ENCODE assay signal across 24 cellular contexts in genomic region chr17:37422971-37423625, GRCh38. TPM values are rescaled to one million over a fixed set of nuclear protein-coding genes. Genes with fewer than 3 reads are reported as not detected.
DNase-seq lines count a peak whose midpoint lies in the region; ATAC-seq and TF ChIP-seq lines count a peak whose summit lies in the region.
"Had no signal": no experiment of that assay in that cellular context is flagged by ENCODE, and none has a peak within 500 bp of the region (broad histone marks: within the 10 kb centered on the region; RNA-seq: fewer than 3 reads in every experiment).

No MANE protein-coding gene starts in this region.

- no peaks in the 10 kb centered on the region for H3K9me3 Mint-ChIP-seq in activated T-cell treated with anti-CD3 and anti-CD28 coated beads, Interleukin-2, amount 50 U/mL, for 72 hours
- H3K9me3 Mint-ChIP-seq in activated T-cell treated with anti-CD3 and anti-CD28 coated beads, Interleukin-2, amount 50 U/mL, for 24 hours = no peaks in the 10 kb centered on the region
- H3K9me3 Mint-ChIP-seq in endodermal cell = no peaks in the 10 kb centered on the region
- H3K9me3 Mint-ChIP-seq: CD4-positive, CD25-positive, alpha-beta regulatory T cell; H9 had no signal

- WGBS in endodermal cell (ENCODE audit: insufficient coverage in 1 of 2, insufficient read length in 1 of 2), 2 experiments = 66 to 94% methylated on average over 2 to 4 of the region's 4 CpGs

- no peaks in the 10 kb centered on the region for H3K9me3 ChIP-seq in HEK293 (ENCODE audit: control insufficient read depth, insufficient read depth, low read depth, low read length)
- H3K9me3 ChIP-seq in endodermal cell (ENCODE audit: control insufficient read depth, low read length) = no peaks in the 10 kb centered on the region
- H3K9me3 ChIP-seq: SK-N-SH had no signal

- H3K4me3 ChIP-seq in HEK293 (ENCODE audit: low read depth, low read length) = no peak overlapping the region
- H3K4me3 ChIP-seq in endodermal cell (ENCODE audit: low read length) = no peak overlapping the region

- CTCF ChIA-PET in HEK293 (lab: Yijun Ruan, JAX) = interaction anchor here (1.0 to 2.8 kb wide), 2 partner anchors 15 to 50 kb away, joined by 4 to 11 read pairs; no protein-coding TSS in a partner anchor

- POLR2A ChIA-PET in HEK293 (lab: Yijun Ruan, JAX) = interaction anchor here (1.0 kb wide), 2 partner anchors 12 to 16 kb away, joined by 3 read pairs; partner anchors contain the start of genes ACACA and TADA2A

- peak overlapping the region; percentile 72 for H3K27ac Mint-ChIP-seq in activated T-cell treated with anti-CD3 and anti-CD28 coated beads, Interleukin-2, amount 50 U/mL, for 72 hours
- H3K27ac Mint-ChIP-seq in activated T-cell treated with anti-CD3 and anti-CD28 coated beads, Interleukin-2, amount 50 U/mL, for 24 hours = no peak overlapping the region
- peak overlapping the region; percentile 15 for H3K27ac Mint-ChIP-seq in endodermal cell

- no peaks in the 10 kb centered on the region for H3K27me3 ChIP-seq in endodermal cell (ENCODE audit: control insufficient read depth, insufficient read depth, low read length, poor library complexity, severe bottlenecking)

- H3K27ac ChIP-seq in HEK293 (ENCODE audit: extremely low read depth, low read depth, low read length) (no peak overlapping the region), endodermal cell (ENCODE audit: low read depth, low read length) (no peak overlapping the region)
- H3K27ac ChIP-seq: HL-60 had no signal

- H3K4me1 ChIP-seq in HEK293 (ENCODE audit: control insufficient read depth, insufficient read depth, low read length) = peaks cover 5% of the 10 kb centered on the region; the same call in 1 of the 2 replicates
- no peaks in the 10 kb centered on the region for H3K4me1 ChIP-seq in endodermal cell (ENCODE audit: control insufficient read depth, insufficient read depth, low read length)

- no peak for ATAC-seq in activated T-cell treated with anti-CD3 and anti-CD28 coated beads, Interleukin-2, amount 50 U/mL, for 72 hours (replicated peaks in 1 of 2)
- ATAC-seq in HG02870 (IDR thresholded peaks at IDR 0.05; ENCODE audit: unreplicated experiment) = no peak
- ATAC-seq: Panc1 had no signal

- peaks cover 73 to 83% of the 10 kb centered on the region in 2 experiments for H3K36me3 ChIP-seq in HEK293 (ENCODE audit: control insufficient read depth in 2 of 2, insufficient read depth in 1 of 2, low read length in 2 of 2)
- H3K36me3 ChIP-seq in endodermal cell (ENCODE audit: control insufficient read depth, insufficient read depth, low read length) = peaks cover 70% of the 10 kb centered on the region

- no peaks in the 10 kb centered on the region for H3K27me3 Mint-ChIP-seq in activated T-cell treated with anti-CD3 and anti-CD28 coated beads, Interleukin-2, amount 50 U/mL, for 72 hours (ENCODE audit: low read depth)
- H3K27me3 Mint-ChIP-seq in activated T-cell treated with anti-CD3 and anti-CD28 coated beads, Interleukin-2, amount 50 U/mL, for 24 hours = no peaks in the 10 kb centered on the region
- H3K27me3 Mint-ChIP-seq in endodermal cell (ENCODE audit: insufficient read depth) = no peaks in the 10 kb centered on the region
- H3K27me3 Mint-ChIP-seq: CD4-positive, CD25-positive, alpha-beta regulatory T cell had no signal

- H3K4me3 Mint-ChIP-seq in activated T-cell treated with anti-CD3 and anti-CD28 coated beads, Interleukin-2, amount 50 U/mL, for 72 hours = no peak overlapping the region
- no peak overlapping the region for H3K4me3 Mint-ChIP-seq in activated T-cell treated with anti-CD3 and anti-CD28 coated beads, Interleukin-2, amount 50 U/mL, for 24 hours
- no peak overlapping the region for H3K4me3 Mint-ChIP-seq in endodermal cell
- H3K4me3 Mint-ChIP-seq: CD4-positive, CD25-positive, alpha-beta regulatory T cell; H9 had no signal

- no peak overlapping the region for H3K9ac ChIP-seq in endodermal cell (ENCODE audit: extremely low read depth, low read length, poor library complexity, severe bottlenecking)
- H3K9ac ChIP-seq: SK-N-SH had no signal

- no peaks in the 10 kb centered on the region for H3K4me1 Mint-ChIP-seq in activated T-cell treated with anti-CD3 and anti-CD28 coated beads, Interleukin-2, amount 50 U/mL, for 72 hours (ENCODE audit: low read depth)
- peaks cover 3% of the 10 kb centered on the region for H3K4me1 Mint-ChIP-seq in activated T-cell treated with anti-CD3 and anti-CD28 coated beads, Interleukin-2, amount 50 U/mL, for 24 hours (ENCODE audit: low read depth)
- peaks cover 6% of the 10 kb centered on the region for H3K4me1 Mint-ChIP-seq in endodermal cell

- DNase-seq in activated T-cell treated with anti-CD3 and anti-CD28 coated beads, Interleukin-2, amount 50 U/mL, for 72 hours = no peak
- no peak for DNase-seq in activated T-cell treated with anti-CD3 and anti-CD28 coated beads, Interleukin-2, amount 50 U/mL, for 24 hours
- DNase-seq in endodermal cell (no peak), cerebellum (ENCODE audit: low spot score) (no peak), D341Med (ENCODE audit: low spot score) (no peak)
- DNase-seq: CD4-positive, CD25-positive, alpha-beta regulatory T cell; H9; KG1; NCI-H1105 treated with DMSO at 0.1 percent for 48 hours; NCI-H1694; NCI-H2081; NCI-H2171; NCI-H345; NCI-H524 treated with DMSO at 0.1 percent for 48 hours; NCI-H82; SIG-M5; SK-N-SH had no signal

- peaks cover 0 to 17% of the 10 kb centered on the region in 2 donors for H3K36me3 Mint-ChIP-seq in activated T-cell treated with anti-CD3 and anti-CD28 coated beads, Interleukin-2, amount 50 U/mL, for 72 hours (ENCODE audit: insufficient read depth in 2 of 2)
- H3K36me3 Mint-ChIP-seq in activated T-cell treated with anti-CD3 and anti-CD28 coated beads, Interleukin-2, amount 50 U/mL, for 24 hours (ENCODE audit: low read depth) = peaks cover 66% of the 10 kb centered on the region
- peaks cover 69% of the 10 kb centered on the region for H3K36me3 Mint-ChIP-seq in endodermal cell (ENCODE audit: low read depth)

- TF ChIP-seq CTCF in HEK293 (tag by site-specific recombination; IDR thresholded peaks at IDR 0.05) (no peak), endodermal cell (conservative IDR thresholded peaks at IDR 0.05) (no peak)

TF ChIP-seq in HEK293, 187 proteins besides CTCF, POLR2A, EP300 and RAD21 (continues in another document):
- TF ChIP-seq ZNF777 (tag by site-specific recombination; IDR thresholded peaks at IDR 0.05; ENCODE audit: borderline replicate concordance) = no peak
- TF ChIP-seq PRDM6 (tag by site-specific recombination; IDR thresholded peaks at IDR 0.05) = peak; percentile 53; the same call in 1 of the 2 replicates
- TF ChIP-seq FEZF1 (tag by site-specific recombination; IDR thresholded peaks at IDR 0.05) = peak; percentile 46
- no peak for TF ChIP-seq ZIC2 (tag by site-specific recombination; IDR thresholded peaks at IDR 0.05)
- no peak; the same call in 1 of the 2 replicates for TF ChIP-seq ATF2 (tag by site-specific recombination; IDR thresholded peaks at IDR 0.05; ENCODE audit: low read depth)
- TF ChIP-seq YY2 (tag by site-specific recombination; IDR thresholded peaks at IDR 0.05) = no peak
- no peak for TF ChIP-seq ZNF658 (tag by site-specific recombination; IDR thresholded peaks at IDR 0.05)
- no peak for TF ChIP-seq ZNF548 (tag by site-specific recombination; IDR thresholded peaks at IDR 0.05)
- no peak for TF ChIP-seq ZEB2 (tag by site-specific recombination; IDR thresholded peaks at IDR 0.05)
- TF ChIP-seq ZNF366 (tag by site-specific recombination; conservative IDR thresholded peaks at IDR 0.05) = 0 out of 2 replicates have a peak, but pooled peaks have one; percentile 9
- TF ChIP-seq GLIS1 (tag by site-specific recombination; IDR thresholded peaks at IDR 0.05) = peak; percentile 59

RNA-seq across cellular contexts. Expression of gene TADA2A, which starts 16.4 kb away (rescaled TPM):
- 10 to 100 TPM; 39.4 to 42.3 TPM for total RNA-seq in activated T-cell treated with anti-CD3 and anti-CD28 coated beads, Interleukin-2, amount 50 U/mL, for 72 hours
- 10 to 100 TPM; 26.9 to 31.6 TPM for total RNA-seq in endodermal cell
- polyA plus RNA-seq in endodermal cell (2013, experiment 1 of 2) = 21.1 TPM
- polyA plus RNA-seq in endodermal cell (2013, experiment 2 of 2) = 18.1 TPM
- 34.8 TPM for total RNA-seq in cerebellum

RNA-seq across cellular contexts. Expression of gene ACACA, which starts 16.5 kb away (rescaled TPM):
- 10 to 100 TPM; 53.2 to 53.3 TPM for total RNA-seq in activated T-cell treated with anti-CD3 and anti-CD28 coated beads, Interleukin-2, amount 50 U/mL, for 72 hours
- 10 to 100 TPM; 66.7 to 68.6 TPM for total RNA-seq in endodermal cell
- 57.3 TPM for polyA plus RNA-seq in endodermal cell (2013, experiment 1 of 2)
- 57.2 TPM for polyA plus RNA-seq in endodermal cell (2013, experiment 2 of 2)
- 97.1 TPM for total RNA-seq in cerebellum

RNA-seq across cellular contexts. Expression of gene C17orf78, which starts 47.3 kb away (rescaled TPM):
- not detected for total RNA-seq in activated T-cell treated with anti-CD3 and anti-CD28 coated beads, Interleukin-2, amount 50 U/mL, for 72 hours
- not detected for total RNA-seq in endodermal cell
- not detected for polyA plus RNA-seq in endodermal cell (2013, experiment 1 of 2)
- not detected for polyA plus RNA-seq in endodermal cell (2013, experiment 2 of 2)
- not detected for total RNA-seq in cerebellum
- total RNA-seq: CD4-positive, CD25-positive, alpha-beta regulatory T cell; G401; H9; HT-29 had no signal
- polyA plus RNA-seq: BJ, SK-N-SH had no signal
